Comparison of ENCODE assay signal across 20 cellular contexts in the genomic region with DNA sequence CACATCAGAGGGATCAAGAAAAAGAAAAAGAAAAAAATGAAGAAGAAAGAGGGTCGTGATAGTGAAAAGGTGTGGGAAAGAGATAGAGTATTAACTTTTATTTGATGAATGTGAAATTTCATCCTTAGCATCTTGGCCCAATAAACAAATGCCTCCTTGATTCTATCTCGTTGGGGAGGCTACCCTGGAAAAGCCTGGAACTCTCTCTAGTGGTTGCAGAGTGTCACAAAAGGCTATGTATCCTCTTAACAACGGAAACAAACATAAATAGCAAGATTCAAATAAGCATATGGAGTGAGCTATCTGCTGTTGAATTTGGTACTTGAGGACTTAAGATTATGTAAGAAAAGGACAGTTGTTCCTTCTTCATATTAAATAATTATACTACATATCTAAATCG.
A peak's percentile ranks its signal among the peaks of the same experiment; 100 is the strongest.
DNase-seq lines count a peak whose midpoint lies in the region; ATAC-seq and TF ChIP-seq lines count a peak whose summit lies in the region.
"Had no signal": no experiment of that assay in that cellular context is flagged by ENCODE, and none has a peak within 500 bp of the region (broad histone marks: within the 10 kb centered on the region; RNA-seq: fewer than 3 reads in every experiment).

No MANE protein-coding gene starts in this region.

- WGBS in heart right ventricle, 2 donors = 65 to 79% methylated on average over 4 of the region's 4 CpGs

- H3K4me3 ChIP-seq in AG09309 (ENCODE audit: control insufficient read depth, low read depth, low read length) = no peak overlapping the region
- no peak overlapping the region for H3K4me3 ChIP-seq in RWPE2 (ENCODE audit: severe bottlenecking)
- no peak overlapping the region for H3K4me3 ChIP-seq in epithelial cell of proximal tubule (ENCODE audit: low read depth, low read length)
- no peak overlapping the region for H3K4me3 ChIP-seq in heart right ventricle
- H3K4me3 ChIP-seq: HAP-1, SK-N-MC had no signal

- ATAC-seq in RWPE2 (ENCODE audit: low read depth) (no peak), heart right ventricle (no peak)
- ATAC-seq: T-cell had no signal

- no peaks in the 10 kb centered on the region for H3K4me1 ChIP-seq in RWPE2 (ENCODE audit: insufficient read depth, poor library complexity, severe bottlenecking)
- no peaks in the 10 kb centered on the region for H3K4me1 ChIP-seq in heart right ventricle
- H3K4me1 ChIP-seq: HAP-1 had no signal

- H3K9me3 ChIP-seq in RWPE2 (ENCODE audit: severe bottlenecking) (no peaks in the 10 kb centered on the region), heart right ventricle (peaks cover 0 to 10% (median 0%) of the 10 kb centered on the region in 11 donors)
- H3K9me3 ChIP-seq: HAP-1 had no signal

- H3K27me3 ChIP-seq in RWPE2 (ENCODE audit: insufficient read depth, poor library complexity, severe bottlenecking) (no peaks in the 10 kb centered on the region), heart right ventricle (no peaks in the 10 kb centered on the region)

- H3K27ac ChIP-seq in C4-2B (no peak overlapping the region), RWPE2 (ENCODE audit: poor library complexity, severe bottlenecking) (no peak overlapping the region), heart right ventricle (no peak overlapping the region)
- H3K27ac ChIP-seq: SK-N-MC had no signal

- no peaks in the 10 kb centered on the region for H3K36me3 ChIP-seq in RWPE2 (ENCODE audit: low read depth)
- H3K36me3 ChIP-seq in heart right ventricle = no peaks in the 10 kb centered on the region
- H3K36me3 ChIP-seq: HAP-1 had no signal

- DNase-seq in AG09309 (ENCODE audit: low read depth) (no peak), RWPE2 (ENCODE audit: low spot score) (no peak), epithelial cell of proximal tubule (ENCODE audit: low read depth) (no peak), heart right ventricle (no peak), NCI-H128 (lab: John Stamatoyannopoulos, UW; ENCODE audit: unreplicated experiment) (no peak)
- DNase-seq in stimulated activated CD8-positive, alpha-beta memory T cell treated with anti-CD3 and anti-CD28 coated beads, Interleukin-4, amount 100 ng/mL, for 48 hours = no peak
- DNase-seq: CD4-positive, alpha-beta T cell; DMS153; GDM1; Karpas-422; NCI-H1092 treated with DMSO at 0.1 percent for 48 hours; NCI-H1694 treated with DMSO at 0.1 percent for 48 hours; NCI-H2107; NCI-H748 treated with DMSO at 0.1 percent for 48 hours; NK-92 treated with Interleukin-12 subunit alpha and Interleukin-12 subunit beta, amount 100 ng/mL, for 24 hours; SHP77; T-cell had no signal

- peak; percentile 19 for TF ChIP-seq CTCF in AG09309 (IDR thresholded peaks at IDR 0.05; ENCODE audit: control insufficient read depth, insufficient read depth, low read depth, low read length, missing control alignments)
- TF ChIP-seq CTCF in C4-2B (conservative IDR thresholded peaks at IDR 0.05) = peak; percentile 22; the same call in 1 of the 2 replicates
- TF ChIP-seq CTCF in RWPE2 (IDR thresholded peaks at IDR 0.05; ENCODE audit: poor library complexity, severe bottlenecking) = peak; percentile 11
- peak; percentile 7 for TF ChIP-seq CTCF in epithelial cell of proximal tubule (conservative IDR thresholded peaks at IDR 0.05; ENCODE audit: low read depth, low read length)
- TF ChIP-seq CTCF in heart right ventricle (IDR thresholded peaks at IDR 0.05) = no peak

- intact Hi-C loops in heart right ventricle (cut with DNase I) = no loop called here

Comparison
In these comparisons a context has a peak if more than half of its experiments do, and no peak if none do; other contexts are left out.
1. CTCF ChIP-seq: peak in AG09309 (single experiment), C4-2B (single experiment), RWPE2 (single experiment) and epithelial cell of proximal tubule (single experiment); none in heart right ventricle (0 of 9).